ENCODE assay signal across 8 cellular contexts in the genomic region with DNA sequence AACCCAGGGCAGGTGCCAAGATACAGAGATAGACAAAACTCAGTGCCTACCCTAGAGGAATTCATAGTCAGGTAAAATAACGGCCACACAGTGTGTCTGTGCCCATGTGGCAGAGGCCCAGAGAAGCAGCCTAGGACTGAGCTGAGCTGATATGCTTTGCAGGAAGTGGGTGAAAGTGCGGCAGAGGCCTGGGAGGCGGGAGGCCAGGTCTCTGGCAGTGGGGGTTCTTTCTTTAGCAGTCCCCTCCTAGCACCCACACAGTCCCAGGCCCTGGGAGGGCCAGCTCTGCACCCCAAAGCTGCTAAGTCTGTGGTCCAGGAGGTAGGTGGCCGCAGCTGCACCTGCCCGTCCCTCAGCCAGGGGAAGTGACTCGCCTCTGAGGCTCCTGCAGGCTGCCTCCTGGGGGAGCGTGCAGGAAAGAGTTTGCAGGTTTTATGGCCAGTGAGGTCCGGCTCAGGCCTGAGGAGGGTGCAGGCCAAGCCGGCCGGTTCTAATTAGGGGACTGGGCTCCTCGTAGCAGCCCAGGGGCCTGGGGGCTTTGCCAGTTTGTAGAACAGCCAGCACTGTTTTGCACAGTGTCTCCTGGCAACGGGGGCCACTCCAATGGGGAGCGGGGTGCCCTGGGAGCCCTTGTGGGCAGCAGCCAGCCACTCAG.
A peak's percentile ranks its signal among the peaks of the same experiment; 100 is the strongest.
DNase-seq lines count a peak whose midpoint lies in the region; ATAC-seq and TF ChIP-seq lines count a peak whose summit lies in the region.

No MANE protein-coding gene starts in this region.

- peak overlapping the region; percentile 37 for H3K27ac Mint-ChIP-seq in stimulated activated naive B cell treated with anti-CD40 and anti-IgM and Interleukin-4, amounts not matched to agents 10 μg/mL and 1 μg/mL and 100 μg/mL, for 72 hours

- peaks cover 12 to 24% of the 10 kb centered on the region in 2 donors for H3K4me1 Mint-ChIP-seq in stimulated activated naive B cell treated with anti-CD40 and anti-IgM and Interleukin-4, amounts not matched to agents 10 μg/mL and 1 μg/mL and 100 μg/mL, for 72 hours

- H3K4me3 ChIP-seq in heart left ventricle = no peak overlapping the region

- peak overlapping the region in 11 of 12 donors; percentile 39 to 86 (median 69) for H3K27ac ChIP-seq in heart left ventricle

- DNase-seq in activated CD4-positive, CD25-positive, alpha-beta regulatory T cell treated with anti-CD3 and anti-CD28 coated beads, Interleukin-2, amount 50 U/mL, for 72 hours = no peak
- DNase-seq in UCSD-AML1 (lab: John Stamatoyannopoulos, UW; ENCODE audit: unreplicated experiment) = peak; percentile 50
- peak in 1 of 5 donors; percentile 58 for DNase-seq in heart left ventricle
- DNase-seq in stimulated activated naive B cell treated with anti-CD40 and anti-IgM and Interleukin-4, amounts not matched to agents 10 μg/mL and 1 μg/mL and 100 μg/mL, for 72 hours = no peak
- DNase-seq in NCI-H2171 (lab: John Stamatoyannopoulos, UW) = no peak
- no peak for DNase-seq in RKO (ENCODE audit: low spot score)

- TF ChIP-seq CTCF in heart left ventricle (IDR thresholded peaks at IDR 0.05) = peak in 1 of 12 donors; percentile 14

- H3K4me3 Mint-ChIP-seq in stimulated activated naive B cell treated with anti-CD40 and anti-IgM and Interleukin-4, amounts not matched to agents 10 μg/mL and 1 μg/mL and 100 μg/mL, for 72 hours = no peak overlapping the region

- peaks cover 7 to 9% of the 10 kb centered on the region in 2 donors for H3K27me3 Mint-ChIP-seq in stimulated activated naive B cell treated with anti-CD40 and anti-IgM and Interleukin-4, amounts not matched to agents 10 μg/mL and 1 μg/mL and 100 μg/mL, for 72 hours

- no peaks in the 10 kb centered on the region for H3K9me3 ChIP-seq in heart left ventricle

- no peaks in the 10 kb centered on the region for H3K27me3 ChIP-seq in heart left ventricle

- H3K4me1 ChIP-seq in heart left ventricle = peaks cover 0 to 41% (median 29%) of the 10 kb centered on the region in 12 donors

- H3K9me3 Mint-ChIP-seq in stimulated activated naive B cell treated with anti-CD40 and anti-IgM and Interleukin-4, amounts not matched to agents 10 μg/mL and 1 μg/mL and 100 μg/mL, for 72 hours = no peaks in the 10 kb centered on the region

- no peaks in the 10 kb centered on the region for H3K36me3 ChIP-seq in heart left ventricle

- peak; percentile 77 to 80 for ATAC-seq in activated CD4-positive, CD25-positive, alpha-beta regulatory T cell treated with anti-CD3 and anti-CD28 coated beads, Interleukin-2, amount 50 U/mL, for 24 hours
- peak; percentile 43 to 73 (median 62) for ATAC-seq in heart left ventricle
- ATAC-seq in stimulated activated naive B cell treated with anti-CD40 and anti-IgM and Interleukin-4, amounts not matched to agents 10 μg/mL and 1 μg/mL and 100 μg/mL, for 72 hours (replicated peaks) = peak; percentile 70 to 76
- no peak for ATAC-seq in GM18858 (IDR thresholded peaks at IDR 0.05; ENCODE audit: unreplicated experiment)

- TF ChIP-seq POLR2A in heart left ventricle (IDR thresholded peaks at IDR 0.05) = no peak

- 34 to 50% (median 44%) methylated on average over 6 to 13 of the region's 13 CpGs for WGBS in heart left ventricle, 4 donors

- intact Hi-C loops in heart left ventricle (cut with DNase I) = no loop called here

- peaks cover 0 to 2% of the 10 kb centered on the region in 2 donors for H3K36me3 Mint-ChIP-seq in stimulated activated naive B cell treated with anti-CD40 and anti-IgM and Interleukin-4, amounts not matched to agents 10 μg/mL and 1 μg/mL and 100 μg/mL, for 72 hours
